Comparison of ENCODE assay signal across 8 cellular contexts in the genomic region with DNA sequence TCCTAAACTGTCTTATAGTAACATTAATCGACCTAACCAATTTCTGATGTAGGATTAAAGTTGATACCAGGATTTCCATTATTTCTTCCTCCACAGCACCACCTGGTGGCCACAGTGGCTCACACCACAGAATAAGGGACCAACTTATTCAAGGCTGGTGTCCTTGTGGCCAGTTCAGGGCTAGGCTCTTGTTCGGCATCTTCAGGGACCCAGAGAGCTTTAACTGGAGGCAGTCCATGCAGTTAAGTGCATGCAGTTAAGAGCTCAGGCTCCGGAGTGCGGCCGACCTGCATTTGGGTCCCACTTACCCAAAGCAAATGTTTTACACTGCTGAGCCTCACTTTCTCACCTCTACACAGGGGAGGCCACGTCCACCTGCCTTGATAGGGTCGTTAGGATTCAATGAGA. TPM values are rescaled to one million over a fixed set of nuclear protein-coding genes. Genes with fewer than 3 reads are reported as not detected.
DNase-seq lines count a peak whose midpoint lies in the region; ATAC-seq, FAIRE-seq and TF ChIP-seq lines count a peak whose summit lies in the region.

No MANE protein-coding gene starts in this region.

- TF ChIP-seq CTCF in Loucy (conservative IDR thresholded peaks at IDR 0.05; ENCODE audit: low read length) (peak; percentile 92), pancreas (IDR thresholded peaks at IDR 0.05) (peak; percentile 81 to 90 (median 87)), transverse colon (IDR thresholded peaks at IDR 0.05) (peak; percentile 86 to 91 (median 89))

- no peak overlapping the region for H2AFZ ChIP-seq in Loucy (ENCODE audit: low read length)

- peak; percentile 90 for DNase-seq in GM03348 (ENCODE audit: low spot score)
- peak; percentile 79 for DNase-seq in SK-MEL-5 (ENCODE audit: low read depth, low spot score)
- DNase-seq in activated naive CD4-positive, alpha-beta T cell (lab: John Stamatoyannopoulos, UW): peak; percentile 44 to 69 (median 66)
- DNase-seq in germinal center (ENCODE audit: low spot score): peak; percentile 78
- peak; percentile 29 to 87 (median 63) for DNase-seq in pancreas
- DNase-seq in transverse colon: peak; percentile 77

- 34 to 45% methylated on average over 7 of the region's 7 CpGs for WGBS in pancreas, 2 donors
- WGBS in transverse colon (ENCODE audit: low coverage in 1 of 2), 2 donors: 29 to 57% methylated on average over 4 to 7 of the region's 7 CpGs

- H3K27me3 ChIP-seq in Loucy (ENCODE audit: insufficient read depth, low read length, poor library complexity, severe bottlenecking) (no peaks in the 10 kb centered on the region), pancreas (no peaks in the 10 kb centered on the region), transverse colon (no peaks in the 10 kb centered on the region)

- TF ChIP-seq POLR2A in transverse colon (IDR thresholded peaks at IDR 0.05): no peak

- H3K9ac ChIP-seq in Loucy (ENCODE audit: low read depth, low read length, poor library complexity, severe bottlenecking): no peak overlapping the region

- peak; percentile 26 for FAIRE-seq in pancreas (lab: Jason Lieb, UNC)

- peak; percentile 71 to 96 (median 88) for ATAC-seq in pancreas
- no peak for ATAC-seq in GM18502 (IDR thresholded peaks at IDR 0.05; ENCODE audit: poor library complexity, unreplicated experiment)

- H3K4me1 ChIP-seq in Loucy (ENCODE audit: insufficient read depth, low read length, poor library complexity, severe bottlenecking): peaks cover 23% of the 10 kb centered on the region
- H3K4me1 ChIP-seq in pancreas: no peaks in the 10 kb centered on the region
- H3K4me1 ChIP-seq in transverse colon: peaks cover 0 to 14% (median 6%) of the 10 kb centered on the region in 4 donors

- no peak for TF ChIP-seq EP300 in transverse colon (IDR thresholded peaks at IDR 0.05; ENCODE audit: low read depth)

- H3K79me2 ChIP-seq in Loucy (ENCODE audit: insufficient read depth, low read length): no peaks in the 10 kb centered on the region

- H4K20me1 ChIP-seq in Loucy (ENCODE audit: insufficient read depth, low read length, poor library complexity, severe bottlenecking): no peaks in the 10 kb centered on the region

- no peaks in the 10 kb centered on the region for H3K9me3 ChIP-seq in Loucy (ENCODE audit: insufficient read depth, low read depth, low read length)
- no peaks in the 10 kb centered on the region for H3K9me3 ChIP-seq in pancreas
- no peaks in the 10 kb centered on the region for H3K9me3 ChIP-seq in transverse colon

- H3K27ac ChIP-seq in pancreas: no peak overlapping the region
- H3K27ac ChIP-seq in transverse colon: no peak overlapping the region

- intact Hi-C loops in pancreas (cut with DNase I): loop anchor here in 1 of 3 donors (10.0 kb wide), 2 partner anchors 112 to 382 kb away; no protein-coding TSS in a partner anchor
- intact Hi-C loops in transverse colon (cut with DNase I; ENCODE audit: low total_unique reads): loop anchor here (5.0 kb wide), 1 partner anchor 109 kb away; no protein-coding TSS in a partner anchor

- in situ Hi-C loops in SK-MEL-5 (cut with HindIII; ENCODE audit: low pct_unique_long_range_greater_than_20kb, low sequenced_read_pairs) (loop anchor here (25.0 kb wide), 1 partner anchor 374 kb away; no protein-coding TSS in a partner anchor), transverse colon (cut with MboI; ENCODE audit: low pct_ligation_motif_present in 1 of 4, low pct_unique_long_range_greater_than_20kb in 1 of 4, low sequenced_read_pairs in 3 of 4) (loop anchor here (5.0 to 25.0 kb wide), 5 partner anchors 109 to 399 kb away; no protein-coding TSS in a partner anchor)

- H3K4me3 ChIP-seq in Loucy (ENCODE audit: low read length, poor library complexity, severe bottlenecking): no peak overlapping the region
- no peak overlapping the region for H3K4me3 ChIP-seq in pancreas
- no peak overlapping the region for H3K4me3 ChIP-seq in transverse colon

- no peaks in the 10 kb centered on the region for H3K9me2 ChIP-seq in Loucy (replicated peaks; ENCODE audit: low read depth, low read length)

- H3K36me3 ChIP-seq in Loucy (ENCODE audit: insufficient read depth, low read length) (peaks cover 93% of the 10 kb centered on the region), pancreas (peaks cover 0 to 24% (median 4%) of the 10 kb centered on the region in 3 donors), transverse colon (peaks cover 0 to 6% (median under 1%) of the 10 kb centered on the region in 4 donors)

- H3K4me2 ChIP-seq in Loucy (ENCODE audit: low read depth, low read length, poor library complexity, severe bottlenecking): no peak overlapping the region

- no peaks in the 10 kb centered on the region for H3F3A ChIP-seq in Loucy (ENCODE audit: low read depth)

RNA-seq across cellular contexts. Expression of a gene that starts 42.0 kb away (rescaled TPM):
- total RNA-seq in SK-MEL-5 (2014; rRNA removed; shearing (Covaris generic)): not detected in 2 replicates
- not detected in 2 replicates for polyA plus RNA-seq in SK-MEL-5 (2015; cell fraction: cytosol; rRNA removed)
- polyA plus RNA-seq in SK-MEL-5 (2015; cell fraction: nucleus; rRNA removed): not detected in 2 replicates
- under 1 TPM in 5 of 6 donors, not detected in 1; 0.09 to 0.90 (median 0.20) TPM for total RNA-seq in pancreas
- under 1 TPM; 0.23 to 0.33 TPM for polyA plus RNA-seq in pancreas
- under 1 TPM in 3 of 4 donors, not detected in 1; 0.48 to 0.80 (median 0.55) TPM for total RNA-seq in transverse colon
